Comparison of ENCODE assay signal across 15 cellular contexts in the genomic region with DNA sequence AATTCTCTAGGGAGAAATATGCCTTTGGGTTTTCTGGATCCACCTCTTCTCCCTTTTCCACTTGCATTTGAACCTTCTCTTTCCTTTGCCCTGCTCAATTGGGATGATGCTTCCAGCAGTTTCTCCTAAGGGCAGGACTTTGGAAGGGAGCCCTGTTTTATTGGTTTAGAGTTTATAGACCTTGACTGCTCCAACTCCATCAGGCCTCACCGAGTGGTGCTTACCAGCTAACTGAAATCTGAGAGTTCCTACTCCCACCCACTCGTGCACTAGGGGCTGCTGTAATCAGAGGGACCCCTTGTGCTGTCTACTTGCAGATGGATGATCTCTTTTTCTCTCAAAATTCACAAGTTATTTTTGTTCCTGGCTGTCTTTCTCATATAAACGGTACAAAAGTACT.
A peak's percentile ranks its signal among the peaks of the same experiment; 100 is the strongest.
DNase-seq lines count a peak whose midpoint lies in the region; ATAC-seq, FAIRE-seq and TF ChIP-seq lines count a peak whose summit lies in the region.
"Had no signal": no experiment of that assay in that cellular context is flagged by ENCODE, and none has a peak within 500 bp of the region (broad histone marks: within the 10 kb centered on the region; RNA-seq: fewer than 3 reads in every experiment).

No MANE protein-coding gene starts in this region.

- no peaks in the 10 kb centered on the region for H3K27me3 Mint-ChIP-seq in astrocyte (ENCODE audit: low read depth, unreplicated experiment)
- H3K27me3 Mint-ChIP-seq in nephron (ENCODE audit: low read depth), result no peaks in the 10 kb centered on the region
- H3K27me3 Mint-ChIP-seq: B cell; CD4-positive, alpha-beta memory T cell had no signal

- H3K79me2 ChIP-seq in astrocyte (ENCODE audit: insufficient read depth, low read length), result no peaks in the 10 kb centered on the region

- peaks cover 3% of the 10 kb centered on the region for H3K9me3 Mint-ChIP-seq in astrocyte (ENCODE audit: unreplicated experiment)
- peaks cover 5% of the 10 kb centered on the region for H3K9me3 Mint-ChIP-seq in nephron

- H3K27me3 ChIP-seq in astrocyte (ENCODE audit: insufficient read depth, low read length) (no peaks in the 10 kb centered on the region), aorta (ENCODE audit: control insufficient read depth in 1 of 2, insufficient read depth in 2 of 2, low read length in 1 of 2) (no peaks in the 10 kb centered on the region)

- DNase-seq in DMS79 treated with DMSO at 0.1 percent for 48 hours (lab: John Stamatoyannopoulos, UW) (peak; percentile 66), astrocyte (ENCODE audit: low read depth) (no peak), aorta (no peak), middle frontal gyrus (ENCODE audit: extremely low spot score, low spot score) (no peak)
- no peak for DNase-seq in stimulated activated CD4-positive, alpha-beta T cell treated with anti-CD3 and anti-CD28 coated beads, Interleukin-15, amount 100 ng/mL, for 24 hours
- DNase-seq: C1 segment of cervical spinal cord; CD4-positive, alpha-beta memory T cell; GF-D8; HCEC 1CT had no signal

- H3K4me3 ChIP-seq in astrocyte (ENCODE audit: insufficient read depth, low read depth, low read length), result no peak overlapping the region
- no peak overlapping the region for H3K4me3 ChIP-seq in aorta (ENCODE audit: low read length in 2 of 2)

- H3K4me1 ChIP-seq in astrocyte (ENCODE audit: insufficient read depth, low read length) (no peaks in the 10 kb centered on the region), aorta (ENCODE audit: control insufficient read depth in 1 of 2, insufficient read depth in 2 of 2, low read length in 2 of 2) (no peaks in the 10 kb centered on the region)

- 40 to 53% methylated on average over 3 of the region's 3 CpGs for WGBS in aorta, 2 donors

- FAIRE-seq in astrocyte (lab: Jason Lieb, UNC), result peak; percentile 54
- FAIRE-seq: A204.1, GM19239, HepG2 had no signal

- no peak overlapping the region for H3K4me2 ChIP-seq in astrocyte (ENCODE audit: low read length)

- H3K4me3 Mint-ChIP-seq in astrocyte (ENCODE audit: unreplicated experiment) (no peak overlapping the region), nephron (no peak overlapping the region)
- H3K4me3 Mint-ChIP-seq: B cell; CD4-positive, alpha-beta memory T cell had no signal

- H3K9me3 ChIP-seq in astrocyte (ENCODE audit: insufficient read depth, low read depth, low read length) (no peaks in the 10 kb centered on the region), aorta (ENCODE audit: control insufficient read depth, low read length) (no peaks in the 10 kb centered on the region)

- H3K36me3 ChIP-seq in astrocyte (ENCODE audit: insufficient read depth, low read length), result no peaks in the 10 kb centered on the region
- H3K36me3 ChIP-seq in aorta (ENCODE audit: control insufficient read depth in 1 of 2, insufficient read depth in 2 of 2, low read length in 1 of 2), result no peaks in the 10 kb centered on the region

- ATAC-seq in HG02588 (IDR thresholded peaks at IDR 0.05; ENCODE audit: unreplicated experiment) (no peak), aorta (ENCODE audit: low FRiP score) (no peak)
- ATAC-seq: HepG2 had no signal

- intact Hi-C loops in aorta (cut with DNase I), result no loop called here

- H3K9ac ChIP-seq in astrocyte (ENCODE audit: low read length), result no peak overlapping the region

- H2AFZ ChIP-seq in astrocyte (ENCODE audit: low read depth, low read length), result no peak overlapping the region

- H3K27ac Mint-ChIP-seq in astrocyte (ENCODE audit: unreplicated experiment), result no peak overlapping the region
- H3K27ac Mint-ChIP-seq in nephron, result peak overlapping the region; percentile 5 to 76 (median 21)
- H3K27ac Mint-ChIP-seq: B cell; CD4-positive, alpha-beta memory T cell had no signal

- H3K36me3 Mint-ChIP-seq in astrocyte (ENCODE audit: low read depth, unreplicated experiment) (peaks cover 5% of the 10 kb centered on the region), nephron (ENCODE audit: low read depth) (peaks cover 11% of the 10 kb centered on the region)

- no peaks in the 10 kb centered on the region for H4K20me1 ChIP-seq in astrocyte (ENCODE audit: insufficient read depth, low read length)

- TF ChIP-seq CTCF in astrocyte (IDR thresholded peaks at IDR 0.05; ENCODE audit: insufficient read depth, low read depth, low read length), result no peak
- TF ChIP-seq CTCF in nephron (IDR thresholded peaks at IDR 0.05; ENCODE audit: unreplicated experiment in 3 of 3), result no peak

- H3K4me1 Mint-ChIP-seq in astrocyte (ENCODE audit: low read depth, unreplicated experiment) (no peaks in the 10 kb centered on the region), nephron (peaks cover 13% of the 10 kb centered on the region)
- H3K4me1 Mint-ChIP-seq: B cell; CD4-positive, alpha-beta memory T cell had no signal

- H3K27ac ChIP-seq in astrocyte (ENCODE audit: low read depth, low read length) (no peak overlapping the region), aorta (ENCODE audit: low read depth in 1 of 2, low read length in 2 of 2) (no peak overlapping the region)
